In genomic region chr2:217160978-217161973, GRCh38 we compare ENCODE assay signal across 14 cellular contexts.
A peak's percentile ranks its signal among the peaks of the same experiment; 100 is the strongest.
DNase-seq lines count a peak whose midpoint lies in the region; ATAC-seq and TF ChIP-seq lines count a peak whose summit lies in the region.
"Had no signal": no experiment of that assay in that cellular context is flagged by ENCODE, and none has a peak within 500 bp of the region (broad histone marks: within the 10 kb centered on the region; RNA-seq: fewer than 3 reads in every experiment).

No MANE protein-coding gene starts in this region.

- H3K9me2 ChIP-seq in hepatocyte (replicated peaks; ENCODE audit: insufficient read depth): no peaks in the 10 kb centered on the region

- H3K79me2 ChIP-seq in hepatocyte: no peaks in the 10 kb centered on the region

- 84% methylated on average over 9 of the region's 9 CpGs for whole genome bisulfite sequencing in hepatocyte (ENCODE audit: low lambda C conversion rate, missing lambda C conversion rate)

- peak overlapping the region; percentile 59 for H3K27ac Mint-ChIP-seq in activated naive CD8-positive, alpha-beta T cell treated with anti-CD3 and anti-CD28 coated beads, Interleukin-2, amount 10 ng/mL, durations not matched to agents 7 days and 5 days
- H3K27ac Mint-ChIP-seq in nephron progenitor cell: peak overlapping the region; percentile 80

- no peak for TF ChIP-seq POLR2A in erythroblast (IDR thresholded peaks at IDR 0.05; ENCODE audit: low read length)

- no peak overlapping the region for H3K4me3 ChIP-seq in hepatocyte

- no peaks in the 10 kb centered on the region for H3K9me3 Mint-ChIP-seq in activated naive CD8-positive, alpha-beta T cell treated with anti-CD3 and anti-CD28 coated beads, Interleukin-2, amount 10 ng/mL, durations not matched to agents 7 days and 5 days
- peaks cover 8% of the 10 kb centered on the region for H3K9me3 Mint-ChIP-seq in nephron progenitor cell
- H3K9me3 Mint-ChIP-seq: HFFc6 had no signal

- H3K9me3 ChIP-seq in hepatocyte (ENCODE audit: low read depth): no peaks in the 10 kb centered on the region

- no peak overlapping the region for H2AFZ ChIP-seq in hepatocyte

- H3K4me1 Mint-ChIP-seq in activated naive CD8-positive, alpha-beta T cell treated with anti-CD3 and anti-CD28 coated beads, Interleukin-2, amount 10 ng/mL, durations not matched to agents 7 days and 5 days: peaks cover 24% of the 10 kb centered on the region
- peaks cover 40% of the 10 kb centered on the region for H3K4me1 Mint-ChIP-seq in nephron progenitor cell

- no peaks in the 10 kb centered on the region for H3K36me3 ChIP-seq in hepatocyte (replicated peaks; ENCODE audit: insufficient read depth, low read depth)

- ATAC-seq in activated naive CD8-positive, alpha-beta T cell treated with anti-CD3 and anti-CD28 coated beads, Interleukin-2, amount 10 ng/mL, durations not matched to agents 7 days and 5 days (ENCODE audit: low read depth): no peak
- ATAC-seq in GM18520 (IDR thresholded peaks at IDR 0.05; ENCODE audit: unreplicated experiment): no peak
- ATAC-seq: left lobe of liver had no signal

- in situ Hi-C loops in KBM-7 (cut with MboI; ENCODE audit: low pct_unique_long_range_greater_than_20kb, low sequenced_read_pairs): no loop called here

- H3K27me3 ChIP-seq in hepatocyte: no peaks in the 10 kb centered on the region

- H3K4me3 Mint-ChIP-seq in activated naive CD8-positive, alpha-beta T cell treated with anti-CD3 and anti-CD28 coated beads, Interleukin-2, amount 10 ng/mL, durations not matched to agents 7 days and 5 days: peak overlapping the region; percentile 39
- no peak overlapping the region for H3K4me3 Mint-ChIP-seq in nephron progenitor cell

- H3K4me2 ChIP-seq in hepatocyte: no peak overlapping the region
- H3K4me2 ChIP-seq: KMS-11 had no signal

- no peak overlapping the region for H3K27ac ChIP-seq in hepatocyte
- H3K27ac ChIP-seq: KMS-11 had no signal

- TF ChIP-seq CTCF in nephron progenitor cell (IDR thresholded peaks at IDR 0.05) (no peak), hepatocyte (IDR thresholded peaks at IDR 0.05; ENCODE audit: poor library complexity) (no peak)

- H3K27me3 Mint-ChIP-seq in activated naive CD8-positive, alpha-beta T cell treated with anti-CD3 and anti-CD28 coated beads, Interleukin-2, amount 10 ng/mL, durations not matched to agents 7 days and 5 days: peaks cover 11% of the 10 kb centered on the region
- peaks cover 6% of the 10 kb centered on the region for H3K27me3 Mint-ChIP-seq in nephron progenitor cell (ENCODE audit: low read depth, poor library complexity)

- no peaks in the 10 kb centered on the region for H4K20me1 ChIP-seq in hepatocyte (ENCODE audit: insufficient read depth, poor library complexity, severe bottlenecking)

- no peaks in the 10 kb centered on the region for H3K36me3 Mint-ChIP-seq in activated naive CD8-positive, alpha-beta T cell treated with anti-CD3 and anti-CD28 coated beads, Interleukin-2, amount 10 ng/mL, durations not matched to agents 7 days and 5 days
- peaks cover 4% of the 10 kb centered on the region for H3K36me3 Mint-ChIP-seq in nephron progenitor cell (ENCODE audit: low read depth)

- peak; percentile 14 for DNase-seq in ELR (ENCODE audit: low read depth)
- DNase-seq in KBM-7: peak; percentile 35
- DNase-seq in activated naive CD8-positive, alpha-beta T cell treated with anti-CD3 and anti-CD28 coated beads, Interleukin-2, amount 10 ng/mL, durations not matched to agents 7 days and 5 days: no peak
- no peak for DNase-seq in nephron progenitor cell
- no peak for DNase-seq in hepatocyte (ENCODE audit: low spot score)
- no peak for DNase-seq in erythroblast (lab: John Stamatoyannopoulos, UW)
- DNase-seq: activated effector memory CD4-positive, alpha-beta T cell treated with anti-CD3 and anti-CD28 coated beads, Interleukin-2, amount 50 U/mL, for 16 hours; foreskin fibroblast; HFFc6; NCI-H446; stimulated activated CD4-positive, alpha-beta T cell treated with anti-CD3 and anti-CD28 coated beads, Interleukin-2, amount 100 ng/mL, for 24 hours had no signal

- POLR2A ChIA-PET in activated naive CD8-positive, alpha-beta T cell treated with anti-CD3 and anti-CD28 coated beads, Interleukin-2, amount 10 ng/mL, durations not matched to agents 7 days and 5 days (lab: Charles Lee): interaction anchor here (0.6 to 0.7 kb wide), 2 partner anchors 57 to 269 kb away, joined by 3 to 6 read pairs; no protein-coding TSS in a partner anchor

- H3K4me1 ChIP-seq in hepatocyte (ENCODE audit: insufficient read depth): no peaks in the 10 kb centered on the region

Comparison
In these comparisons a context has a peak if more than half of its experiments do, and no peak if none do; other contexts are left out.
1. DNase-seq: peak in ELR (single experiment) and KBM-7 (single experiment); none in activated naive CD8-positive, alpha-beta T cell treated with anti-CD3 and anti-CD28 coated beads, Interleukin-2, amount 10 ng/mL, durations not matched to agents 7 days and 5 days (single experiment), nephron progenitor cell (single experiment), hepatocyte (single experiment) and erythroblast (0 of 2).